13 cellular contexts compared by ENCODE assay signal in genomic region chr17:53722407-53722806, GRCh38.
A peak's percentile ranks its signal among the peaks of the same experiment; 100 is the strongest.
DNase-seq lines count a peak whose midpoint lies in the region; ATAC-seq, FAIRE-seq and TF ChIP-seq lines count a peak whose summit lies in the region.
"Had no signal": no experiment of that assay in that cellular context is flagged by ENCODE, and none has a peak within 500 bp of the region (broad histone marks: within the 10 kb centered on the region; RNA-seq: fewer than 3 reads in every experiment).

No MANE protein-coding gene starts in this region.

- CTCF ChIA-PET in AG04450 (lab: Charles Lee), result no interaction called here
- CTCF ChIA-PET in activated naive CD4-positive, alpha-beta T cell treated with anti-CD3 and anti-CD28 coated beads, Interleukin-2, amount 10 ng/mL, durations not matched to agents 7 days and 5 days (lab: Charles Lee), result no interaction called here

- no peak overlapping the region for H3K27ac Mint-ChIP-seq in activated naive CD4-positive, alpha-beta T cell treated with anti-CD3 and anti-CD28 coated beads, Interleukin-2, amount 10 ng/mL, durations not matched to agents 7 days and 5 days
- no peak overlapping the region for H3K27ac Mint-ChIP-seq in naive thymus-derived CD8-positive, alpha-beta T cell
- H3K27ac Mint-ChIP-seq: CD4-positive, CD25-positive, alpha-beta regulatory T cell; stimulated activated memory B cell treated with anti-CD40 and anti-IgM and Interleukin-4, amounts not matched to agents 10 μg/mL and 1 μg/mL and 100 μg/mL, for 72 hours had no signal

- H3K27me3 Mint-ChIP-seq in activated naive CD4-positive, alpha-beta T cell treated with anti-CD3 and anti-CD28 coated beads, Interleukin-2, amount 10 ng/mL, durations not matched to agents 7 days and 5 days, result no peaks in the 10 kb centered on the region
- H3K27me3 Mint-ChIP-seq in naive thymus-derived CD8-positive, alpha-beta T cell, result no peaks in the 10 kb centered on the region
- H3K27me3 Mint-ChIP-seq: CD4-positive, CD25-positive, alpha-beta regulatory T cell; stimulated activated memory B cell treated with anti-CD40 and anti-IgM and Interleukin-4, amounts not matched to agents 10 μg/mL and 1 μg/mL and 100 μg/mL, for 72 hours had no signal

- peaks cover 18% of the 10 kb centered on the region; the same call in 1 of the 2 replicates for H3K9me3 ChIP-seq in AG04450 (ENCODE audit: control insufficient read depth, insufficient read depth, low read length)
- H3K9me3 ChIP-seq: ascending aorta had no signal

- H3K27me3 ChIP-seq in AG04450 (ENCODE audit: control insufficient read depth, insufficient read depth, low read length), result no peaks in the 10 kb centered on the region
- H3K27me3 ChIP-seq: ascending aorta, heart right ventricle had no signal

- H3K4me3 Mint-ChIP-seq in activated naive CD4-positive, alpha-beta T cell treated with anti-CD3 and anti-CD28 coated beads, Interleukin-2, amount 10 ng/mL, durations not matched to agents 7 days and 5 days, result no peak overlapping the region
- H3K4me3 Mint-ChIP-seq in naive thymus-derived CD8-positive, alpha-beta T cell, result no peak overlapping the region
- H3K4me3 Mint-ChIP-seq: CD4-positive, CD25-positive, alpha-beta regulatory T cell; stimulated activated memory B cell treated with anti-CD40 and anti-IgM and Interleukin-4, amounts not matched to agents 10 μg/mL and 1 μg/mL and 100 μg/mL, for 72 hours had no signal

- FAIRE-seq in HTR-8/SVneo (lab: Jason Lieb, UNC), result peak; percentile 96

- H3K4me1 Mint-ChIP-seq in activated naive CD4-positive, alpha-beta T cell treated with anti-CD3 and anti-CD28 coated beads, Interleukin-2, amount 10 ng/mL, durations not matched to agents 7 days and 5 days, result no peaks in the 10 kb centered on the region
- H3K4me1 Mint-ChIP-seq in naive thymus-derived CD8-positive, alpha-beta T cell, result peaks cover 0 to 1% (median 0%) of the 10 kb centered on the region in 4 donors
- H3K4me1 Mint-ChIP-seq: CD4-positive, CD25-positive, alpha-beta regulatory T cell; stimulated activated memory B cell treated with anti-CD40 and anti-IgM and Interleukin-4, amounts not matched to agents 10 μg/mL and 1 μg/mL and 100 μg/mL, for 72 hours had no signal

- no peak for ATAC-seq in naive thymus-derived CD8-positive, alpha-beta T cell
- ATAC-seq: heart right ventricle; stimulated activated memory B cell treated with anti-CD40 and anti-IgM and Interleukin-4, amounts not matched to agents 10 μg/mL and 1 μg/mL and 100 μg/mL, for 72 hours had no signal

- H3K36me3 Mint-ChIP-seq in activated naive CD4-positive, alpha-beta T cell treated with anti-CD3 and anti-CD28 coated beads, Interleukin-2, amount 10 ng/mL, durations not matched to agents 7 days and 5 days, result no peaks in the 10 kb centered on the region
- H3K36me3 Mint-ChIP-seq in naive thymus-derived CD8-positive, alpha-beta T cell, result peaks cover 0 to 2% (median 0%) of the 10 kb centered on the region in 3 donors
- H3K36me3 Mint-ChIP-seq: CD4-positive, CD25-positive, alpha-beta regulatory T cell; stimulated activated memory B cell treated with anti-CD40 and anti-IgM and Interleukin-4, amounts not matched to agents 10 μg/mL and 1 μg/mL and 100 μg/mL, for 72 hours had no signal

- H3K9me3 Mint-ChIP-seq in activated naive CD4-positive, alpha-beta T cell treated with anti-CD3 and anti-CD28 coated beads, Interleukin-2, amount 10 ng/mL, durations not matched to agents 7 days and 5 days, result peaks cover 9% of the 10 kb centered on the region
- H3K9me3 Mint-ChIP-seq in naive thymus-derived CD8-positive, alpha-beta T cell, result peaks cover 2 to 13% (median 4%) of the 10 kb centered on the region in 9 donors

- no peak for TF ChIP-seq CTCF in AG04450 (IDR thresholded peaks at IDR 0.05; ENCODE audit: low read depth, low read length)

- H3K4me3 ChIP-seq in AG04450 (ENCODE audit: low read depth, low read length), result no peak overlapping the region
- H3K4me3 ChIP-seq: ascending aorta, heart right ventricle had no signal

- POLR2A ChIA-PET in AG04450 (lab: Yijun Ruan, JAX), result no interaction called here
- POLR2A ChIA-PET in naive thymus-derived CD8-positive, alpha-beta T cell (lab: Charles Lee), result no interaction called here

- DNase-seq in AG04450 (ENCODE audit: low read depth, low spot score) (peak; percentile 56), HTR-8/SVneo (ENCODE audit: insufficient read length, low spot score) (peak; percentile 86), astrocyte of the hippocampus (ENCODE audit: low read depth, low spot score) (peak; percentile 99), islet precursor cell (peak; percentile 88), D341Med (ENCODE audit: low spot score) (no peak)
- no peak for DNase-seq in effector CD8-positive, alpha-beta T cell (lab: John Stamatoyannopoulos, UW)
- DNase-seq in activated naive CD4-positive, alpha-beta T cell treated with anti-CD3 and anti-CD28 coated beads, Interleukin-2, amount 10 ng/mL, durations not matched to agents 7 days and 5 days, result no peak
- no peak for DNase-seq in naive thymus-derived CD8-positive, alpha-beta T cell
- DNase-seq: CD4-positive, CD25-positive, alpha-beta regulatory T cell; heart right ventricle; stimulated activated CD4-positive, alpha-beta T cell treated with anti-CD3 and anti-CD28 coated beads, Interleukin-12 subunit alpha, Interleukin-12 subunit beta, amount 100 ng/mL, for 4 hours had no signal

- no peak overlapping the region for H3K27ac ChIP-seq in AG04450 (ENCODE audit: low read depth, low read length)
- H3K27ac ChIP-seq: ascending aorta, heart right ventricle had no signal

Comparison
In these comparisons a context has a peak if more than half of its experiments do, and no peak if none do; other contexts are left out.
1. DNase-seq: peak in AG04450 (single experiment), HTR-8/SVneo (single experiment), astrocyte of the hippocampus (single experiment) and islet precursor cell (single experiment); none in effector CD8-positive, alpha-beta T cell (single experiment), D341Med (single experiment), activated naive CD4-positive, alpha-beta T cell treated with anti-CD3 and anti-CD28 coated beads, Interleukin-2, amount 10 ng/mL, durations not matched to agents 7 days and 5 days (single experiment) and naive thymus-derived CD8-positive, alpha-beta T cell (0 of 10).